20 cellular contexts compared by ENCODE assay signal in genomic region chr1:94872771-94873495, GRCh38. TPM values are rescaled to one million over a fixed set of nuclear protein-coding genes. Genes with fewer than 3 reads are reported as not detected.
DNase-seq lines count a peak whose midpoint lies in the region; ATAC-seq and TF ChIP-seq lines count a peak whose summit lies in the region.
"Had no signal": no experiment of that assay in that cellular context is flagged by ENCODE, and none has a peak within 500 bp of the region (broad histone marks: within the 10 kb centered on the region; RNA-seq: fewer than 3 reads in every experiment).

No MANE protein-coding gene starts in this region.

- H3K27ac ChIP-seq in right atrium auricular region = peak overlapping the region; percentile 54 to 73
- H3K27ac ChIP-seq in dorsolateral prefrontal cortex = peak overlapping the region in 39 of 59 donors; percentile 9 to 87 (median 74)
- peak overlapping the region; percentile 58 for H3K27ac ChIP-seq in muscle layer of duodenum (ENCODE audit: low read length)
- H3K27ac ChIP-seq in vagina = peak overlapping the region; percentile 70
- H3K27ac ChIP-seq: A549, ascending aorta had no signal

- no peak overlapping the region for H3K4me3 ChIP-seq in right atrium auricular region
- H3K4me3 ChIP-seq in dorsolateral prefrontal cortex = peak overlapping the region in 23 of 59 donors; percentile 1 to 40 (median 22)
- H3K4me3 ChIP-seq in muscle layer of duodenum (ENCODE audit: low read depth in 1 of 2, low read length in 2 of 2) = no peak overlapping the region
- H3K4me3 ChIP-seq in vagina = no peak overlapping the region
- H3K4me3 ChIP-seq: A549, ascending aorta, psoas muscle, uterus had no signal

- H3K27me3 ChIP-seq in right atrium auricular region = no peaks in the 10 kb centered on the region
- H3K27me3 ChIP-seq in dorsolateral prefrontal cortex = no peaks in the 10 kb centered on the region
- no peaks in the 10 kb centered on the region for H3K27me3 ChIP-seq in muscle layer of duodenum (ENCODE audit: low read depth, low read length)
- H3K27me3 ChIP-seq in vagina = no peaks in the 10 kb centered on the region
- H3K27me3 ChIP-seq: ascending aorta, uterus had no signal

- TF ChIP-seq POLR2A in vagina (IDR thresholded peaks at IDR 0.05) = no peak

- ATAC-seq in Right ventricle myocardium inferior (no peak), GM18907 (IDR thresholded peaks at IDR 0.05; ENCODE audit: unreplicated experiment) (no peak), GM21723 (IDR thresholded peaks at IDR 0.05; ENCODE audit: unreplicated experiment) (no peak)
- ATAC-seq: A549; psoas muscle; stimulated activated effector memory CD8-positive, alpha-beta T cell treated with anti-CD3 and anti-CD28 coated beads, Interleukin-12 subunit alpha, Interleukin-12 subunit beta, amount 100 ng/mL, for 72 hours had no signal

- TF ChIP-seq CTCF in right atrium auricular region (IDR thresholded peaks at IDR 0.05) (no peak), dorsolateral prefrontal cortex (IDR thresholded peaks at IDR 0.05 in 54 of 56, conservative IDR thresholded peaks at IDR 0.05 in 2 of 56; ENCODE audit: low read depth in 1 of 56, partially characterized antibody in 56 of 56) (no peak), vagina (IDR thresholded peaks at IDR 0.05) (no peak)

- intact Hi-C loops in Right ventricle myocardium inferior (cut with DNase I) (no loop called here), dorsolateral prefrontal cortex (cut with DNase I) (loop anchor here in 1 of 2 donors (5.0 kb wide), 1 partner anchor 54 kb away; the partner anchor contains the start of gene CNN3), vagina (cut with DNase I) (no loop called here)

- DNase-seq in right atrium auricular region (ENCODE audit: low spot score) (no peak), Right ventricle myocardium inferior (ENCODE audit: missing footprints) (no peak), dorsolateral prefrontal cortex (no peak), vagina (ENCODE audit: extremely low spot score in 2 of 2) (no peak), middle frontal gyrus (ENCODE audit: extremely low spot score, low spot score) (no peak)
- DNase-seq: activated B cell treated with CpG ODN at 0.5 μM for 24 hours; activated CD4-positive, alpha-beta memory T cell treated with anti-CD3 and anti-CD28 coated beads for 36 hours; erythroblast; Karpas-422; mammary epithelial cell; psoas muscle; stimulated activated CD4-positive, alpha-beta T cell treated with anti-CD3 and anti-CD28 coated beads, Interleukin-2, amount 100 ng/mL, for 48 hours; T-helper 9 cell had no signal

- H3K4me1 ChIP-seq in right atrium auricular region = peaks cover 0 to 12% of the 10 kb centered on the region in 2 donors
- H3K4me1 ChIP-seq in muscle layer of duodenum (ENCODE audit: control insufficient read depth in 1 of 2, insufficient read depth in 2 of 2, low read length in 2 of 2) = peaks cover 0 to 17% of the 10 kb centered on the region in 2 donors
- peaks cover 46% of the 10 kb centered on the region for H3K4me1 ChIP-seq in vagina
- H3K4me1 ChIP-seq: A549, ascending aorta, psoas muscle, uterus had no signal

- no peaks in the 10 kb centered on the region for H3K36me3 ChIP-seq in right atrium auricular region
- no peaks in the 10 kb centered on the region for H3K36me3 ChIP-seq in muscle layer of duodenum (ENCODE audit: control insufficient read depth in 1 of 2, insufficient read depth in 2 of 2, low read length in 2 of 2)
- H3K36me3 ChIP-seq in vagina = no peaks in the 10 kb centered on the region
- H3K36me3 ChIP-seq: ascending aorta, uterus had no signal

- H3K9me3 ChIP-seq in right atrium auricular region = no peaks in the 10 kb centered on the region
- no peaks in the 10 kb centered on the region for H3K9me3 ChIP-seq in muscle layer of duodenum (ENCODE audit: control insufficient read depth in 1 of 2, low read length in 2 of 2)
- no peaks in the 10 kb centered on the region for H3K9me3 ChIP-seq in vagina
- H3K9me3 ChIP-seq: A549, ascending aorta, psoas muscle, uterus had no signal

RNA-seq across cellular contexts. Expression of gene SLC44A3, which starts 52.8 kb away (rescaled TPM):
- total RNA-seq in right atrium auricular region = 1 to 10 TPM; 2.7 to 9.5 TPM
- 6.5 TPM for total RNA-seq in Right ventricle myocardium inferior
- total RNA-seq in dorsolateral prefrontal cortex = 10 to 100 TPM in 51 of 120 experiments, 1 to 10 TPM in 69; 3.1 to 27.1 (median 9.2) TPM
- 6.6 TPM for total RNA-seq in vagina
- total RNA-seq: activated B cell treated with CpG ODN at 0.5 μM for 24 hours, ascending aorta had no signal

RNA-seq across cellular contexts. Expression of gene CNN3, which starts 54.0 kb away (rescaled TPM):
- 100 to 1,000 TPM in 1 of 2 donors, 10 to 100 TPM in 1; 82.2 to 124 TPM for total RNA-seq in right atrium auricular region
- total RNA-seq in Right ventricle myocardium inferior = 57.0 TPM
- total RNA-seq in dorsolateral prefrontal cortex = 100 to 1,000 TPM in 118 of 120 experiments, 10 to 100 TPM in 2; 91.8 to 419 (median 154) TPM
- total RNA-seq in vagina = 250 TPM
